In the genomic region with DNA sequence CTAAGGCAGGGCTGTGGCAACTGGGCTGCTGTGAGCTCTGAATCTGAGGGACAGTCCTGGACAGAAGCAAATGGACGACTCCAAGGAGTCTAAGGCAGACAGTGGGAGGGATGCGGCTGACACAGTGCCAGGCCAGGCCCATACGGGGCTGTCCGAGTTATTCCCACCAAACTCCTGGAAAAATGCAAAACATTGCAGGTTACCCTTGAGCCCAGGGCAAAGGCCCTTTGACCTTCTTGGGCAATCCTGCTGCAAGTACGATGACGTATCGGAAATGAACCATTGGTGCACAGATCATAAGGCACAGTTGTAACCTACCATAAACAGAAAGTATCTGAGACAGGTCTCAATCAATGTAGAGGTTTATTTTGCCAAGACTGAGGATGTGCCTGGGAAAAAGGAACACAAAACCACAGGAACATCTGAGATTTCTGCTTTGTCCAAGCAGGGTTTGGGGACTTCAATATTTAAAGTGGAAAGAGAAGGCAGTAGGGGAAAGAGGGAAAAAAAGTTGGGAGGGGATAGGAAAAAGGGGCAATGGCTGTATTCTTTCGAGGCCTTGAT, we compare ENCODE assay signal across 28 cellular contexts.
DNase-seq lines count a peak whose midpoint lies in the region; ATAC-seq and TF ChIP-seq lines count a peak whose summit lies in the region.
"Had no signal": no experiment of that assay in that cellular context is flagged by ENCODE, and none has a peak within 500 bp of the region (broad histone marks: within the 10 kb centered on the region; RNA-seq: fewer than 3 reads in every experiment).

No MANE protein-coding gene starts in this region.

- H3K27me3 Mint-ChIP-seq in endothelial cell (ENCODE audit: unreplicated experiment) (no peaks in the 10 kb centered on the region), glutamatergic neuron (ENCODE audit: unreplicated experiment) (peaks cover 6% of the 10 kb centered on the region)
- H3K27me3 Mint-ChIP-seq: B cell had no signal

- H3K9me3 Mint-ChIP-seq in endothelial cell (ENCODE audit: unreplicated experiment) (no peaks in the 10 kb centered on the region), glutamatergic neuron (ENCODE audit: unreplicated experiment) (peaks cover 3% of the 10 kb centered on the region)
- H3K9me3 Mint-ChIP-seq: CD8-positive, alpha-beta T cell had no signal

- no peak overlapping the region for H2AFZ ChIP-seq in hepatocyte

- H3K27me3 ChIP-seq in hepatocyte (no peaks in the 10 kb centered on the region), upper lobe of right lung (no peaks in the 10 kb centered on the region)

- no peak for ATAC-seq in Right ventricle myocardium superior (ENCODE audit: poor library complexity)
- no peak for ATAC-seq in upper lobe of right lung
- ATAC-seq: CD8-positive, alpha-beta T cell; GM12878 had no signal

- H3K36me3 ChIP-seq in hepatocyte (replicated peaks; ENCODE audit: insufficient read depth, low read depth) (no peaks in the 10 kb centered on the region), upper lobe of right lung (no peaks in the 10 kb centered on the region)
- H3K36me3 ChIP-seq: HAP-1 had no signal

- H3K4me2 ChIP-seq in hepatocyte = no peak overlapping the region

- H3K4me1 ChIP-seq in hepatocyte (ENCODE audit: insufficient read depth) (no peaks in the 10 kb centered on the region), upper lobe of right lung (no peaks in the 10 kb centered on the region)
- H3K4me1 ChIP-seq: HAP-1 had no signal

- no peaks in the 10 kb centered on the region for H3K9me2 ChIP-seq in hepatocyte (replicated peaks; ENCODE audit: insufficient read depth)

- H3K4me3 Mint-ChIP-seq in endothelial cell (ENCODE audit: unreplicated experiment) (no peak overlapping the region), glutamatergic neuron (ENCODE audit: unreplicated experiment) (no peak overlapping the region)
- H3K4me3 Mint-ChIP-seq: B cell; CD8-positive, alpha-beta T cell; HFFc6 had no signal

- H3K4me1 Mint-ChIP-seq in endothelial cell (ENCODE audit: unreplicated experiment) (peaks cover 11% of the 10 kb centered on the region), glutamatergic neuron (ENCODE audit: low read depth, unreplicated experiment) (no peaks in the 10 kb centered on the region)
- H3K4me1 Mint-ChIP-seq: B cell had no signal

- TF ChIP-seq CTCF in hepatocyte (IDR thresholded peaks at IDR 0.05; ENCODE audit: poor library complexity) = no peak
- no peak for TF ChIP-seq CTCF in upper lobe of right lung (IDR thresholded peaks at IDR 0.05)
- no peak for TF ChIP-seq CTCF in endothelial cell (IDR thresholded peaks at IDR 0.05; ENCODE audit: unreplicated experiment)
- no peak for TF ChIP-seq CTCF in glutamatergic neuron (IDR thresholded peaks at IDR 0.05; ENCODE audit: partially characterized antibody, unreplicated experiment)

- H3K79me2 ChIP-seq in hepatocyte = no peaks in the 10 kb centered on the region

- H3K4me3 ChIP-seq in hepatocyte (no peak overlapping the region), upper lobe of right lung (no peak overlapping the region)
- H3K4me3 ChIP-seq: GM12878, HAP-1 had no signal

- intact Hi-C loops in cardiac septum (cut with DNase I) = no loop called here
- intact Hi-C loops in Right ventricle myocardium superior (cut with DNase I) = no loop called here
- intact Hi-C loops in upper lobe of right lung (cut with DNase I) = no loop called here

- 82% methylated on average over 8 of the region's 8 CpGs for WGBS in hepatocyte (ENCODE audit: low lambda C conversion rate, missing lambda C conversion rate)

- H3K36me3 Mint-ChIP-seq in endothelial cell (ENCODE audit: low read depth, unreplicated experiment) (no peaks in the 10 kb centered on the region), glutamatergic neuron (ENCODE audit: unreplicated experiment) (no peaks in the 10 kb centered on the region)
- H3K36me3 Mint-ChIP-seq: CD8-positive, alpha-beta T cell had no signal

- H3K9me3 ChIP-seq in hepatocyte (ENCODE audit: low read depth) (no peaks in the 10 kb centered on the region), upper lobe of right lung (no peaks in the 10 kb centered on the region)
- H3K9me3 ChIP-seq: HAP-1 had no signal

- no peaks in the 10 kb centered on the region for H4K20me1 ChIP-seq in hepatocyte (ENCODE audit: insufficient read depth, poor library complexity, severe bottlenecking)

- H3K27ac Mint-ChIP-seq in endothelial cell (ENCODE audit: unreplicated experiment) (no peak overlapping the region), glutamatergic neuron (ENCODE audit: unreplicated experiment) (no peak overlapping the region)
- H3K27ac Mint-ChIP-seq: B cell; CD8-positive, alpha-beta T cell; HFFc6 had no signal

- H3K27ac ChIP-seq in hepatocyte (peak overlapping the region; percentile 48), upper lobe of right lung (no peak overlapping the region)
- H3K27ac ChIP-seq: 22Rv1, C4-2B had no signal

- DNase-seq in cardiac septum (ENCODE audit: low spot score) = peak; percentile 41
- DNase-seq in Right ventricle myocardium superior = no peak
- no peak for DNase-seq in hepatocyte (ENCODE audit: low spot score)
- DNase-seq in mesenteric fat pad (ENCODE audit: low spot score) = peak; percentile 45
- DNase-seq in upper lobe of right lung = peak; percentile 21
- no peak for DNase-seq in endothelial cell (ENCODE audit: low spot score)
- no peak for DNase-seq in glutamatergic neuron
- no peak for DNase-seq in SW 1271 (lab: John Stamatoyannopoulos, UW)
- DNase-seq: CD8-positive, alpha-beta T cell; DMS 273 treated with DMSO at 0.1 percent for 48 hours; DMS79; EL; GDM1; GOT3; HFFc6; Karpas-422; NCI-H1417 treated with DMSO at 0.1 percent for 48 hours; NCI-H1694 treated with DMSO at 0.1 percent for 48 hours; NCI-H2081; NCI-H2171; NCI-H226; NCI-H510A; NCI-H69 had no signal

Comparison
In these comparisons a context has a peak if more than half of its experiments do, and no peak if none do; other contexts are left out.
1. DNase-seq: peak in cardiac septum (single experiment), mesenteric fat pad (single experiment) and upper lobe of right lung (single experiment); none in Right ventricle myocardium superior (single experiment), hepatocyte (single experiment), endothelial cell (single experiment), glutamatergic neuron (single experiment) and SW 1271 (0 of 2).